In the genomic region with DNA sequence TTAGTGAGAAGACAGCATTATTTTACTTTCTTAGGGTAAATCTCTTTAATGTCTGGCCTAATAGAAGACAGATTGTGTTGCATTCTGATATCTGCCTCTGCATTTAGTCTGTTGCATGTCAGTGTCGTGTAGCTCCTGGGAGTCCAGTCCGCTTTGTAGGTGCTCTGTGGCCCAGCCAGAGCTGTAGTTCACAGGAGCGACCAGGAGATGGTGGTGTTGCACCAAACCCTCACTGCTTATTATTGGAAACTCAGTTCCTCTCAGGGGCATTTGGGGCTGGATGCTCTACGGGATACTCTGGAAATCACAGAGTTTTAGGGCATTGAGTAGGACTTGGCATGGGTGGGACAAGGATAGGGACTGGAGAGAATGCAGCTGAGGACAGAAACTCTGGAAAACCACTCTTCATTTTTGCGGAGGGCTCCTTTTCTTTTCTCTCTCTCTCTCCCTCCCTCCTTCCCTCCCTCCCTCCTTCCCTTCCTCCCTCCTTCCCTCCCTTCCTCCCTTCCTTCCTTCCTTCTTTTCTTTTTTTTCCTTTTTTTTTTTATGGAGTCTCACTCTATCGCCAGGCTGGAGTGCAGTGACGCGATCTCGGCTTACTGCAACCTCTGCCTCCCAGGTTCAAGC, we compare ENCODE assay signal across 8 cellular contexts. TPM values are rescaled to one million over a fixed set of nuclear protein-coding genes. Genes with fewer than 3 reads are reported as not detected.
DNase-seq lines count a peak whose midpoint lies in the region; ATAC-seq, FAIRE-seq and TF ChIP-seq lines count a peak whose summit lies in the region.

No MANE protein-coding gene starts in this region.

- no peaks in the 10 kb centered on the region for H3K36me3 Mint-ChIP-seq in glutamatergic neuron (ENCODE audit: unreplicated experiment)

- TF ChIP-seq CTCF in glutamatergic neuron (IDR thresholded peaks at IDR 0.05; ENCODE audit: partially characterized antibody, unreplicated experiment) = peak; percentile 79

- peaks cover 21% of the 10 kb centered on the region for H3K9me3 Mint-ChIP-seq in glutamatergic neuron (ENCODE audit: unreplicated experiment)

- FAIRE-seq in G401.6 (lab: Jason Lieb, UNC) = peak; percentile 71

- no peak overlapping the region for H3K4me3 Mint-ChIP-seq in glutamatergic neuron (ENCODE audit: unreplicated experiment)

- DNase-seq in LHCN-M2 (ENCODE audit: low read depth) = peak; percentile 64
- peak; percentile 67 for DNase-seq in activated naive CD4-positive, alpha-beta T cell treated with anti-CD3 and anti-CD28 coated beads, Interleukin-2, amount 50 U/mL, for 16 hours
- DNase-seq in glutamatergic neuron = peak; percentile 87
- peak; percentile 60 to 96 (median 81) for DNase-seq in posterior cingulate gyrus

- peaks cover 22% of the 10 kb centered on the region for H3K27me3 Mint-ChIP-seq in glutamatergic neuron (ENCODE audit: unreplicated experiment)

- intact Hi-C loops in posterior cingulate gyrus (cut with DNase I) = loop anchor here (5.0 kb wide), 1 partner anchor 1123 kb away; a partner anchor contains a TSS

- H3K4me1 Mint-ChIP-seq in glutamatergic neuron (ENCODE audit: low read depth, unreplicated experiment) = peaks cover 23% of the 10 kb centered on the region

- ATAC-seq in SK-N-SH treated with all-trans-retinoic acid at 6 μM for 48 hours = peak; percentile 91
- no peak for ATAC-seq in GM21737 (IDR thresholded peaks at IDR 0.05; ENCODE audit: unreplicated experiment)
- ATAC-seq in HG03378 (IDR thresholded peaks at IDR 0.05; ENCODE audit: unreplicated experiment) = no peak

- no peak overlapping the region for H3K27ac Mint-ChIP-seq in glutamatergic neuron (ENCODE audit: unreplicated experiment)

TF ChIP-seq in SK-N-SH treated with all-trans-retinoic acid at 6 μM for 48 hours, 23 proteins besides CTCF, POLR2A, EP300 and RAD21:
- TF ChIP-seq ZNF8 (CRISPR knock-in tag; IDR thresholded peaks at IDR 0.05) (no peak), PPARA (CRISPR knock-in tag; IDR thresholded peaks at IDR 0.05; ENCODE audit: borderline replicate concordance) (no peak), OSR1 (CRISPR knock-in tag; IDR thresholded peaks at IDR 0.05) (no peak), ISL1 (CRISPR knock-in tag; IDR thresholded peaks at IDR 0.05) (no peak), BACH2 (CRISPR knock-in tag; IDR thresholded peaks at IDR 0.05; ENCODE audit: borderline replicate concordance) (no peak), TOX (CRISPR knock-in tag; IDR thresholded peaks at IDR 0.05; ENCODE audit: borderline replicate concordance) (no peak), ARNTL (CRISPR knock-in tag; IDR thresholded peaks at IDR 0.05; ENCODE audit: borderline replicate concordance, low read depth) (no peak), CSDC2 (CRISPR knock-in tag; IDR thresholded peaks at IDR 0.05) (no peak), ZC3H10 (CRISPR knock-in tag; IDR thresholded peaks at IDR 0.05) (no peak), ESRRG (CRISPR knock-in tag; IDR thresholded peaks at IDR 0.05) (no peak), ZNF565 (CRISPR knock-in tag; conservative IDR thresholded peaks at IDR 0.05; ENCODE audit: low read depth) (no peak)
- TF ChIP-seq, protein P1, sequence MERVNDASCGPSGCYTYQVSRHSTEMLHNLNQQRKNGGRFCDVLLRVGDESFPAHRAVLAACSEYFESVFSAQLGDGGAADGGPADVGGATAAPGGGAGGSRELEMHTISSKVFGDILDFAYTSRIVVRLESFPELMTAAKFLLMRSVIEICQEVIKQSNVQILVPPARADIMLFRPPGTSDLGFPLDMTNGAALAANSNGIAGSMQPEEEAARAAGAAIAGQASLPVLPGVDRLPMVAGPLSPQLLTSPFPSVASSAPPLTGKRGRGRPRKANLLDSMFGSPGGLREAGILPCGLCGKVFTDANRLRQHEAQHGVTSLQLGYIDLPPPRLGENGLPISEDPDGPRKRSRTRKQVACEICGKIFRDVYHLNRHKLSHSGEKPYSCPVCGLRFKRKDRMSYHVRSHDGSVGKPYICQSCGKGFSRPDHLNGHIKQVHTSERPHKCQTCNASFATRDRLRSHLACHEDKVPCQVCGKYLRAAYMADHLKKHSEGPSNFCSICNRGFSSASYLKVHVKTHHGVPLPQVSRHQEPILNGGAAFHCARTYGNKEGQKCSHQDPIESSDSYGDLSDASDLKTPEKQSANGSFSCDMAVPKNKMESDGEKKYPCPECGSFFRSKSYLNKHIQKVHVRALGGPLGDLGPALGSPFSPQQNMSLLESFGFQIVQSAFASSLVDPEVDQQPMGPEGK (CRISPR knock-in tag; IDR thresholded peaks at IDR 0.05; ENCODE audit: borderline replicate concordance) = no peak
- TF ChIP-seq, protein P2, sequence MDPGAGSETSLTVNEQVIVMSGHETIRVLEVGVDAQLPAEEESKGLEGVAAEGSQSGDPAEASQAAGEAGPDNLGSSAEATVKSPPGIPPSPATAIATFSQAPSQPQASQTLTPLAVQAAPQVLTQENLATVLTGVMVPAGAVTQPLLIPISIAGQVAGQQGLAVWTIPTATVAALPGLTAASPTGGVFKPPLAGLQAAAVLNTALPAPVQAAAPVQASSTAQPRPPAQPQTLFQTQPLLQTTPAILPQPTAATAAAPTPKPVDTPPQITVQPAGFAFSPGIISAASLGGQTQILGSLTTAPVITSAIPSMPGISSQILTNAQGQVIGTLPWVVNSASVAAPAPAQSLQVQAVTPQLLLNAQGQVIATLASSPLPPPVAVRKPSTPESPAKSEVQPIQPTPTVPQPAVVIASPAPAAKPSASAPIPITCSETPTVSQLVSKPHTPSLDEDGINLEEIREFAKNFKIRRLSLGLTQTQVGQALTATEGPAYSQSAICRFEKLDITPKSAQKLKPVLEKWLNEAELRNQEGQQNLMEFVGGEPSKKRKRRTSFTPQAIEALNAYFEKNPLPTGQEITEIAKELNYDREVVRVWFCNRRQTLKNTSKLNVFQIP (CRISPR knock-in tag; IDR thresholded peaks at IDR 0.05; ENCODE audit: borderline replicate concordance, low read depth) = no peak

RNA-seq across cellular contexts. Expression of a gene that starts 21.7 kb away (rescaled TPM):
- total RNA-seq in LHCN-M2 (2014; rRNA removed) (0.17 and 0.19 TPM in 2 replicates), glutamatergic neuron (ENCODE audit: unreplicated experiment) (1,100 TPM)
- polyA plus RNA-seq in LHCN-M2 (2012) = 0.30 TPM

RNA-seq across cellular contexts. Expression of a gene that starts 57.4 kb away (rescaled TPM):
- total RNA-seq in LHCN-M2 (2014; rRNA removed) (not detected in 2 replicates), glutamatergic neuron (ENCODE audit: unreplicated experiment) (not detected)
- polyA plus RNA-seq in LHCN-M2 (2012) = not detected

Comparison
In these comparisons a context has a peak if more than half of its experiments do, and no peak if none do; other contexts are left out.
1. RNA of a gene that starts 21.7 kb away (total RNA-seq): 1,100 TPM in glutamatergic neuron (single experiment); 0.17 to 0.19 TPM in LHCN-M2; every median in the first group is over 100 times any median in the second.
2. Peak in every context shown above with its lines, with median percentiles within 50 percentile points of each other: DNase-seq.